In the genomic region with DNA sequence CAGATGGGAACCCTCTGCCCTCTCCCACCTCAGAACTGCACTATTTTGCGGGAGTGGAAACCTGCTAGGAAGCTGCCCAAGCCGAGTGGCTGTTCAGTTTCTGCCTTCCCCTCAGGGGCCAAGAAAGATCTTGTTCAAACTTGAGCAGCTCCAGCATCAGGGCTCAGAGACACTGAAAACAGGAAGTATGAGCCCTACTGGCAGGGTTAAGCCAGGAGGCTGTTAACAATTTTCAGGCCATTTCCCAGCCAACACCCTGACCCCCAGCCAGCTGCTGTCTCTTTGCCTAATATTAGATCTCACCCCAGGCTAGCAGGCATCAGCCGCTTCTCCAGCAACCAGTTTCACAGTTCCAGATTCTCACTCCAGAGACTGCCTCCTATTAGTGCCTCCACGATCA, we compare ENCODE assay signal across 8 cellular contexts. TPM values are rescaled to one million over a fixed set of nuclear protein-coding genes. Genes with fewer than 3 reads are reported as not detected.
A peak's percentile ranks its signal among the peaks of the same experiment; 100 is the strongest.
DNase-seq lines count a peak whose midpoint lies in the region; ATAC-seq, FAIRE-seq and TF ChIP-seq lines count a peak whose summit lies in the region.

No MANE protein-coding gene starts in this region.

- CTCF ChIA-PET in GM12878 (lab: Yijun Ruan, JAX): interaction anchor here (0.7 to 5.7 kb wide), 8 partner anchors 9 to 205 kb away, joined by 3 to 39 read pairs (median 8); no protein-coding TSS in a partner anchor

- no peaks in the 10 kb centered on the region for H3K79me2 ChIP-seq in GM12878 (ENCODE audit: control insufficient read depth, insufficient read depth, low read length)

- TF ChIP-seq RAD21 in GM12878 (IDR thresholded peaks at IDR 0.05; ENCODE audit: insufficient read depth, low read depth, low read length): no peak

- H3K27ac ChIP-seq in GM12878 (ENCODE audit: control insufficient read depth, insufficient read depth): no peak overlapping the region

- in situ Hi-C loops in GM12878 (cut with MboI): no loop called here

- H3K9ac ChIP-seq in GM12878 (ENCODE audit: control insufficient read depth, insufficient read depth, low read length): no peak overlapping the region

- RAD21 ChIA-PET in GM12878 (lab: Charles Lee; ENCODE audit: unreplicated experiment): interaction anchor here (0.7 to 5.6 kb wide), 12 partner anchors 10 to 70 kb away, joined by 3 to 38 read pairs (median 3); no protein-coding TSS in a partner anchor

- BruUV-seq in GM12878 (replicated peaks; lab: Mats Ljungman, UMichigan): no TSS peak

- TF ChIP-seq EP300 in GM12878 (IDR thresholded peaks at IDR 0.05; ENCODE audit: borderline replicate concordance in 1 of 2, control insufficient read depth in 1 of 2, low read depth in 2 of 2, low read length in 2 of 2): no peak

- no peaks in the 10 kb centered on the region for H4K20me1 ChIP-seq in GM12878 (ENCODE audit: control insufficient read depth, insufficient read depth)

- H3K9me3 ChIP-seq in GM12878 (replicated peaks; ENCODE audit: control insufficient read depth, insufficient read depth, low read length): peaks cover 15% of the 10 kb centered on the region

- TF ChIP-seq CTCF in GM12878 (IDR thresholded peaks at IDR 0.05 in 2 of 3, conservative IDR thresholded peaks at IDR 0.05 in 1 of 3; ENCODE audit: control insufficient read depth in 2 of 3, extremely low read depth in 1 of 3, insufficient read depth in 1 of 3, low read depth in 3 of 3, low read length in 3 of 3) (no peak), omental fat pad (IDR thresholded peaks at IDR 0.05) (no peak)

- ATAC-seq in HG03432 (IDR thresholded peaks at IDR 0.05; ENCODE audit: unreplicated experiment) (peak; percentile 43), GM12878 (peak; percentile 85), omental fat pad (ENCODE audit: low FRiP score) (no peak), HG02678 (IDR thresholded peaks at IDR 0.05; ENCODE audit: unreplicated experiment) (no peak), GM21367 (IDR thresholded peaks at IDR 0.05; ENCODE audit: unreplicated experiment) (no peak)

- intact Hi-C loops in GM12878 (cut with micrococcal nuclease; ENCODE audit: unreplicated experiment): no loop called here

- no peak overlapping the region for H3K4me3 ChIP-seq in GM12878

- H3K4me1 ChIP-seq in GM12878 (ENCODE audit: control insufficient read depth, insufficient read depth, low read length): peaks cover 6% of the 10 kb centered on the region; the same call in 1 of the 2 replicates

- POLR2A ChIA-PET in GM12878 (lab: Charles Lee): interaction anchor here (0.5 to 3.0 kb wide), 10 partner anchors 8 to 906 kb away, joined by 3 to 11 read pairs (median 4); no protein-coding TSS in a partner anchor

- H3K36me3 ChIP-seq in GM12878 (ENCODE audit: control insufficient read depth in 2 of 2, insufficient read depth in 2 of 2, low read length in 1 of 2): no peaks in the 10 kb centered on the region

- 36% methylated on average over 4 of the region's 4 CpGs for WGBS in GM12878 (ENCODE audit: insufficient coverage, insufficient replicate concordance, low lambda C conversion rate, missing lambda C conversion rate)

- H3K27me3 ChIP-seq in GM12878 (replicated peaks in 1 of 2; ENCODE audit: control insufficient read depth in 2 of 2, insufficient read depth in 2 of 2, low read length in 1 of 2): no peaks in the 10 kb centered on the region

- no peak overlapping the region for H3K4me2 ChIP-seq in GM12878 (ENCODE audit: control insufficient read depth, insufficient read depth)

- TF ChIP-seq POLR2A in GM12878 (IDR thresholded peaks at IDR 0.05; ENCODE audit: low read depth, low read length): no peak

- SMC1A ChIA-PET in GM12878 (lab: Charles Lee; ENCODE audit: uncharacterized antibody, unreplicated experiment): interaction anchor here (0.6 to 34.4 kb wide), 10 partner anchors 8 to 303 kb away, joined by 3 to 1048 read pairs (median 4); no protein-coding TSS in a partner anchor

- H2AFZ ChIP-seq in GM12878 (ENCODE audit: control insufficient read depth, low read depth, low read length): 0 out of 2 replicates have a peak overlapping the region, but pooled peaks have one; percentile 32

- FAIRE-seq in GM12878 (lab: Jason Lieb, UNC): no peak

- DNase-seq in AML-193 (lab: John Stamatoyannopoulos, UW) (peak; percentile 85 to 94), GM12878 (ENCODE audit: low read depth, low spot score) (no peak), medulla oblongata (ENCODE audit: extremely low spot score) (peak; percentile 72), omental fat pad (ENCODE audit: low spot score) (no peak), NCI-H146 treated with DMSO at 0.1 percent for 48 hours (lab: John Stamatoyannopoulos, UW; ENCODE audit: unreplicated experiment) (no peak)

TF ChIP-seq in GM12878, 131 proteins besides CTCF, POLR2A, EP300 and RAD21 (continues in another document):
- peak; percentile 17; the same call in 1 of the 2 replicates for TF ChIP-seq IKZF1 (conservative IDR thresholded peaks at IDR 0.05)
- no peak for TF ChIP-seq NFIC (IDR thresholded peaks at IDR 0.05; ENCODE audit: low read depth, low read length)
- no peak for TF ChIP-seq BCL11A (IDR thresholded peaks at IDR 0.05; ENCODE audit: low read depth, low read length)
- TF ChIP-seq SMC3 (IDR thresholded peaks at IDR 0.05; ENCODE audit: borderline replicate concordance, low read length): 0 out of 2 replicates have a peak, but pooled peaks have one; percentile 5
- TF ChIP-seq SREBF1 (IDR thresholded peaks at IDR 0.05; ENCODE audit: low read length): no peak
- TF ChIP-seq, protein P1, sequence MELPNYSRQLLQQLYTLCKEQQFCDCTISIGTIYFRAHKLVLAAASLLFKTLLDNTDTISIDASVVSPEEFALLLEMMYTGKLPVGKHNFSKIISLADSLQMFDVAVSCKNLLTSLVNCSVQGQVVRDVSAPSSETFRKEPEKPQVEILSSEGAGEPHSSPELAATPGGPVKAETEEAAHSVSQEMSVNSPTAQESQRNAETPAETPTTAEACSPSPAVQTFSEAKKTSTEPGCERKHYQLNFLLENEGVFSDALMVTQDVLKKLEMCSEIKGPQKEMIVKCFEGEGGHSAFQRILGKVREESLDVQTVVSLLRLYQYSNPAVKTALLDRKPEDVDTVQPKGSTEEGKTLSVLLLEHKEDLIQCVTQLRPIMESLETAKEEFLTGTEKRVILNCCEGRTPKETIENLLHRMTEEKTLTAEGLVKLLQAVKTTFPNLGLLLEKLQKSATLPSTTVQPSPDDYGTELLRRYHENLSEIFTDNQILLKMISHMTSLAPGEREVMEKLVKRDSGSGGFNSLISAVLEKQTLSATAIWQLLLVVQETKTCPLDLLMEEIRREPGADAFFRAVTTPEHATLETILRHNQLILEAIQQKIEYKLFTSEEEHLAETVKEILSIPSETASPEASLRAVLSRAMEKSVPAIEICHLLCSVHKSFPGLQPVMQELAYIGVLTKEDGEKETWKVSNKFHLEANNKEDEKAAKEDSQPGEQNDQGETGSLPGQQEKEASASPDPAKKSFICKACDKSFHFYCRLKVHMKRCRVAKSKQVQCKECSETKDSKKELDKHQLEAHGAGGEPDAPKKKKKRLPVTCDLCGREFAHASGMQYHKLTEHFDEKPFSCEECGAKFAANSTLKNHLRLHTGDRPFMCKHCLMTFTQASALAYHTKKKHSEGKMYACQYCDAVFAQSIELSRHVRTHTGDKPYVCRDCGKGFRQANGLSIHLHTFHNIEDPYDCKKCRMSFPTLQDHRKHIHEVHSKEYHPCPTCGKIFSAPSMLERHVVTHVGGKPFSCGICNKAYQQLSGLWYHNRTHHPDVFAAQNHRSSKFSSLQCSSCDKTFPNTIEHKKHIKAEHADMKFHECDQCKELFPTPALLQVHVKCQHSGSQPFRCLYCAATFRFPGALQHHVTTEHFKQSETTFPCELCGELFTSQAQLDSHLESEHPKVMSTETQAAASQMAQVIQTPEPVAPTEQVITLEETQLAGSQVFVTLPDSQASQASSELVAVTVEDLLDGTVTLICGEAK (IDR thresholded peaks at IDR 0.05; ENCODE audit: borderline replicate concordance): peak; percentile 70; the same call in 1 of the 2 replicates

RNA-seq across cellular contexts. Expression of gene PLAU, which starts 9.2 kb away (rescaled TPM):
- 11.2 and 14.9 TPM in 2 replicates for total RNA-seq in GM12878 (2013; cell fraction: nucleolus; rRNA removed)
- total RNA-seq in GM12878 (2014; rRNA removed) (11.2 and 11.9 TPM in 2 replicates), GM12878 (2014; rRNA removed; fragmentation: Illumina TruSeq; extraction: Trizol) (9.3 and 16.0 TPM in 2 replicates), GM12878 (2021) (15.2 and 17.1 TPM in 2 replicates), omental fat pad (10 to 100 TPM in 3 of 4 donors, 1 to 10 TPM in 1; 7.3 to 75.2 (median 31.9) TPM)
- 0.20 TPM for polyA plus RNA-seq in GM12878 (2011; ENCODE audit: low read depth)
- polyA plus RNA-seq in GM12878 (2011; rRNA removed) (2.0 and 2.5 TPM in 2 replicates), GM12878 (2014; fragmentation: Illumina TruSeq; extraction: Trizol) (10.4 and 12.8 TPM in 2 replicates), GM12878 (2014; fragmentation: Nextera tagmentation; extraction: Ambion mirVana) (1 to 10 TPM; 5.7 to 8.0 TPM), GM12878 (2014; rRNA removed) (11.1 and 12.2 TPM in 2 replicates), GM12878 (2016; fragmentation: Nextera tagmentation; extraction: Ambion mirVana) (10 to 100 TPM; 16.9 to 20.9 TPM)
- polyA plus RNA-seq in GM12878 (2011; cell fraction: cytosol; rRNA removed): 3.2 and 4.3 TPM in 2 replicates
- polyA plus RNA-seq in GM12878 (2011; cell fraction: nucleus; rRNA removed): 5.4 and 7.6 TPM in 2 replicates
- polyA plus RNA-seq in GM12878 (2012): 0.54 and 1.2 TPM in 2 replicates
- 2.0 and 2.3 TPM in 2 replicates for polyA minus RNA-seq in GM12878 (2011; rRNA and poly(A)+ RNA removed)
- polyA minus RNA-seq in GM12878 (2011; cell fraction: cytosol; rRNA and poly(A)+ RNA removed): 0.62 and 1.2 TPM in 2 replicates
- polyA minus RNA-seq in GM12878 (2011; cell fraction: nucleus; rRNA and poly(A)+ RNA removed): 1.1 and 1.2 TPM in 2 replicates

RNA-seq across cellular contexts. Expression of gene CAMK2G, which starts 45.7 kb away (rescaled TPM):
- 42.9 and 44.2 TPM in 2 replicates for total RNA-seq in GM12878 (2013; cell fraction: nucleolus; rRNA removed)
- total RNA-seq in GM12878 (2014; rRNA removed): 15.9 and 18.0 TPM in 2 replicates
- 15.1 and 15.8 TPM in 2 replicates for total RNA-seq in GM12878 (2014; rRNA removed; fragmentation: Illumina TruSeq; extraction: Trizol)
- total RNA-seq in GM12878 (2021): 18.9 and 20.9 TPM in 2 replicates
- polyA plus RNA-seq in GM12878 (2011; ENCODE audit: low read depth): 8.6 TPM
- 14.3 and 19.7 TPM in 2 replicates for polyA plus RNA-seq in GM12878 (2011; rRNA removed)
- 19.0 and 21.6 TPM in 2 replicates for polyA plus RNA-seq in GM12878 (2011; cell fraction: cytosol; rRNA removed)
- polyA plus RNA-seq in GM12878 (2011; cell fraction: nucleus; rRNA removed): 39.5 and 45.1 TPM in 2 replicates
- polyA plus RNA-seq in GM12878 (2012): 10.3 and 10.8 TPM in 2 replicates
- 21.1 and 22.9 TPM in 2 replicates for polyA plus RNA-seq in GM12878 (2014; fragmentation: Illumina TruSeq; extraction: Trizol)
- 1 to 10 TPM; 5.5 to 6.9 TPM for polyA plus RNA-seq in GM12878 (2014; fragmentation: Nextera tagmentation; extraction: Ambion mirVana)
- 23.4 and 24.3 TPM in 2 replicates for polyA plus RNA-seq in GM12878 (2014; rRNA removed)
- polyA plus RNA-seq in GM12878 (2016; fragmentation: Nextera tagmentation; extraction: Ambion mirVana): 10 to 100 TPM; 13.9 TPM
- polyA minus RNA-seq in GM12878 (2011; rRNA and poly(A)+ RNA removed): 17.9 and 21.1 TPM in 2 replicates
- 4.0 and 7.3 TPM in 2 replicates for polyA minus RNA-seq in GM12878 (2011; cell fraction: cytosol; rRNA and poly(A)+ RNA removed)
- 11.5 and 22.0 TPM in 2 replicates for polyA minus RNA-seq in GM12878 (2011; cell fraction: nucleus; rRNA and poly(A)+ RNA removed)
- 10 to 100 TPM; 10.6 to 35.8 (median 15.6) TPM for total RNA-seq in omental fat pad

Comparison
In these comparisons a context has a peak if more than half of its experiments do, and no peak if none do; other contexts are left out.
1. DNase-seq: peak in AML-193 (2 of 2) and medulla oblongata (single experiment); none in GM12878 (single experiment), omental fat pad (single experiment) and NCI-H146 treated with DMSO at 0.1 percent for 48 hours (single experiment).
2. ATAC-seq: peak in HG03432 (single experiment) and GM12878 (single experiment); none in omental fat pad (single experiment), HG02678 (single experiment) and GM21367 (single experiment).